In the genomic region with DNA sequence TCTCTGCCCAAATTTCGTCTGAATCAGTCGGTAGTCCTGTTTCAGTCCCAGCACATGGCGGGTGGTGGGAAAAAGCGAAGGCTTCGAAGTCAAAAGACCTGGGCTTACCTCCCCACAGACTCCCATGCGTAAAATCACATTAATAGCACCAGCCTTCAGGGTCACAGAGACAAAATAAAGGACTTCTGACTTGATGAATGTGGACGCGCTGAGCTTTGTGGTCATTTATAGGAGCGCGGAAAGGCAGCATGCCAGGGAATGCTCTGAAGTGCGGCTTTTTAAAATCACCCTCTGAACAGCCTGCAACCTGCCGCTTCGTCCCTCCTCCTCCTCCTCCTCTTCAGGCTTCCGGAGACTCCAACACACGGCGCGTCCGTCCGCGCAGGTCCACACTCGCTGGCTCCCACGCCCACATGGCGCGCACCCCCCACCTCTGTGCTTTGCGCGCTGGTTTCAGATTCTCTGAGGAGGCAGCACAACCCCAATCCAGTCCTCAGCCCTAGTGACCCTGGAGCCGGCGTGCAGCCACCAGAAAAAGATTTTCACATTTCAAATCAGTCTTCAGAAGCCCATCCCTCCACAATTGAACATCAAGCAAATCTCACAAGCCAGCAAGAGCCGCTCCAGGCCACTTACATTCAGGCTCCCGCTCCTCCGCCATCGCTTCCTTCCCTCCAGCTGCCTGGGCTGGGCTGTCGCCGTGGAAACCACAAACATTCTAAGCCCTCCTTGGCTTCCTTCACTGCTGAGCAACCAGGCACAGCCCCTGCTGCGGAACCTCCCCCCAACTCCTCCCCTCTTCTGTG, we compare ENCODE assay signal across 8 cellular contexts. TPM values are rescaled to one million over a fixed set of nuclear protein-coding genes. Genes with fewer than 3 reads are reported as not detected.
DNase-seq lines count a peak whose midpoint lies in the region; ATAC-seq and TF ChIP-seq lines count a peak whose summit lies in the region.

Gene C6orf118 (minus strand): TSS at position 680 of the 806 bp plus-strand sequence. CDS start 19 bp downstream, at position 661.

- TF ChIP-seq CTCF in WTC11 (IDR thresholded peaks at IDR 0.05) (no peak), parathyroid adenoma (IDR thresholded peaks at IDR 0.05) (no peak)

- DNase-seq in AG08395 (ENCODE audit: low spot score): peak; percentile 76
- DNase-seq in Kasumi-1 (lab: John Stamatoyannopoulos, UW): peak; percentile 71 to 79
- DNase-seq in WTC11 (ENCODE audit: low spot score): peak; percentile 84
- peak; percentile 56 for DNase-seq in left cardiac atrium
- DNase-seq in middle frontal gyrus (ENCODE audit: extremely low spot score, low spot score): no peak

- H3K4me3 Mint-ChIP-seq in WTC11: peak within 1 kb of the TSS; percentile 79

- no peaks in the 10 kb centered on the region for H3K4me1 ChIP-seq in parathyroid adenoma

- peak within 1 kb of the TSS; percentile 39 for H2AFZ ChIP-seq in parathyroid adenoma

- H3K36me3 Mint-ChIP-seq in WTC11: no peaks in the 10 kb centered on the region

- H3K9me3 ChIP-seq in parathyroid adenoma (ENCODE audit: control insufficient read depth, low read length): no peaks in the 10 kb centered on the region

- H3K9ac ChIP-seq in parathyroid adenoma: no peak within 1 kb of the TSS

- no peaks in the 10 kb centered on the region for H3K27me3 ChIP-seq in parathyroid adenoma (ENCODE audit: control insufficient read depth, insufficient read depth, low read length)

- peak within 1 kb of the TSS; percentile 82 for H3K4me2 ChIP-seq in parathyroid adenoma (ENCODE audit: low read length)

- intact Hi-C loops in left cardiac atrium (cut with DNase I): no loop called here

- CTCF ChIA-PET in WTC11 (lab: Charles Lee): no interaction called here

- H3K36me3 ChIP-seq in parathyroid adenoma (ENCODE audit: control insufficient read depth, insufficient read depth, low read length): no peaks in the 10 kb centered on the region

- H3K9me3 Mint-ChIP-seq in WTC11: no peaks in the 10 kb centered on the region

- no peaks in the 10 kb centered on the region for H3K79me2 ChIP-seq in parathyroid adenoma

- POLR2A ChIA-PET in WTC11 (lab: Charles Lee): no interaction called here

- no peak within 1 kb of the TSS for H3K27ac ChIP-seq in parathyroid adenoma

- ATAC-seq in WTC11 (peak; percentile 99), left cardiac atrium (peak; percentile 87 to 99), HG03045 (IDR thresholded peaks at IDR 0.05; ENCODE audit: unreplicated experiment) (no peak), HG02970 (IDR thresholded peaks at IDR 0.05; ENCODE audit: low FRiP score, unreplicated experiment) (no peak)

- H3K27me3 Mint-ChIP-seq in WTC11 (ENCODE audit: low read depth): peaks cover 24% of the 10 kb centered on the region

- peak within 1 kb of the TSS; percentile 42 for H3K4me3 ChIP-seq in parathyroid adenoma (ENCODE audit: low read depth, low read length)

- H3K27ac Mint-ChIP-seq in WTC11: no peak within 1 kb of the TSS

- peaks cover 6% of the 10 kb centered on the region for H3K4me1 Mint-ChIP-seq in WTC11

TF ChIP-seq in WTC11, 78 proteins besides CTCF, POLR2A, EP300 and RAD21 (continues in another document):
- TF ChIP-seq NR1H2 (CRISPR knock-in tag; IDR thresholded peaks at IDR 0.05): no peak
- no peak for TF ChIP-seq SOX15 (CRISPR knock-in tag; IDR thresholded peaks at IDR 0.05)
- no peak for TF ChIP-seq ELF4 (CRISPR knock-in tag; IDR thresholded peaks at IDR 0.05; ENCODE audit: low read depth)
- TF ChIP-seq FOXP1 (CRISPR knock-in tag; IDR thresholded peaks at IDR 0.05; ENCODE audit: borderline replicate concordance): 0 out of 2 replicates have a peak, but pooled peaks have one; percentile 36
- TF ChIP-seq RORB (CRISPR knock-in tag; IDR thresholded peaks at IDR 0.05): no peak
- TF ChIP-seq CBFB (CRISPR knock-in tag; IDR thresholded peaks at IDR 0.05; ENCODE audit: low read depth): no peak
- TF ChIP-seq ESRRA (CRISPR knock-in tag; IDR thresholded peaks at IDR 0.05; ENCODE audit: borderline replicate concordance): no peak
- no peak for TF ChIP-seq RELA (CRISPR knock-in tag; IDR thresholded peaks at IDR 0.05; ENCODE audit: borderline replicate concordance)
- TF ChIP-seq PRRX2 (CRISPR knock-in tag; IDR thresholded peaks at IDR 0.05): no peak
- TF ChIP-seq FOXJ3 (CRISPR knock-in tag; IDR thresholded peaks at IDR 0.05; ENCODE audit: borderline replicate concordance): no peak
- no peak for TF ChIP-seq NR2C2 (CRISPR knock-in tag; IDR thresholded peaks at IDR 0.05)
- no peak for TF ChIP-seq CREB1 (CRISPR knock-in tag; IDR thresholded peaks at IDR 0.05)
- TF ChIP-seq NFATC4 (CRISPR knock-in tag; IDR thresholded peaks at IDR 0.05): no peak
- no peak for TF ChIP-seq JAZF1 (CRISPR knock-in tag; IDR thresholded peaks at IDR 0.05)
- TF ChIP-seq ZBTB43 (CRISPR knock-in tag; IDR thresholded peaks at IDR 0.05): 0 out of 2 replicates have a peak, but pooled peaks have one; percentile 68
- TF ChIP-seq ZNF425 (CRISPR knock-in tag; conservative IDR thresholded peaks at IDR 0.05): no peak
- TF ChIP-seq, protein P1, sequence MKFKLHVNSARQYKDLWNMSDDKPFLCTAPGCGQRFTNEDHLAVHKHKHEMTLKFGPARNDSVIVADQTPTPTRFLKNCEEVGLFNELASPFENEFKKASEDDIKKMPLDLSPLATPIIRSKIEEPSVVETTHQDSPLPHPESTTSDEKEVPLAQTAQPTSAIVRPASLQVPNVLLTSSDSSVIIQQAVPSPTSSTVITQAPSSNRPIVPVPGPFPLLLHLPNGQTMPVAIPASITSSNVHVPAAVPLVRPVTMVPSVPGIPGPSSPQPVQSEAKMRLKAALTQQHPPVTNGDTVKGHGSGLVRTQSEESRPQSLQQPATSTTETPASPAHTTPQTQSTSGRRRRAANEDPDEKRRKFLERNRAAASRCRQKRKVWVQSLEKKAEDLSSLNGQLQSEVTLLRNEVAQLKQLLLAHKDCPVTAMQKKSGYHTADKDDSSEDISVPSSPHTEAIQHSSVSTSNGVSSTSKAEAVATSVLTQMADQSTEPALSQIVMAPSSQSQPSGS (CRISPR knock-in tag; IDR thresholded peaks at IDR 0.05; ENCODE audit: borderline replicate concordance, low read depth): no peak
- no peak for TF ChIP-seq HMGA2 (CRISPR knock-in tag; IDR thresholded peaks at IDR 0.05)
- no peak for TF ChIP-seq ZNF423 (CRISPR knock-in tag; IDR thresholded peaks at IDR 0.05)
- TF ChIP-seq ZNF396 (CRISPR knock-in tag; IDR thresholded peaks at IDR 0.05; ENCODE audit: borderline replicate concordance): no peak
- TF ChIP-seq, protein P2, sequence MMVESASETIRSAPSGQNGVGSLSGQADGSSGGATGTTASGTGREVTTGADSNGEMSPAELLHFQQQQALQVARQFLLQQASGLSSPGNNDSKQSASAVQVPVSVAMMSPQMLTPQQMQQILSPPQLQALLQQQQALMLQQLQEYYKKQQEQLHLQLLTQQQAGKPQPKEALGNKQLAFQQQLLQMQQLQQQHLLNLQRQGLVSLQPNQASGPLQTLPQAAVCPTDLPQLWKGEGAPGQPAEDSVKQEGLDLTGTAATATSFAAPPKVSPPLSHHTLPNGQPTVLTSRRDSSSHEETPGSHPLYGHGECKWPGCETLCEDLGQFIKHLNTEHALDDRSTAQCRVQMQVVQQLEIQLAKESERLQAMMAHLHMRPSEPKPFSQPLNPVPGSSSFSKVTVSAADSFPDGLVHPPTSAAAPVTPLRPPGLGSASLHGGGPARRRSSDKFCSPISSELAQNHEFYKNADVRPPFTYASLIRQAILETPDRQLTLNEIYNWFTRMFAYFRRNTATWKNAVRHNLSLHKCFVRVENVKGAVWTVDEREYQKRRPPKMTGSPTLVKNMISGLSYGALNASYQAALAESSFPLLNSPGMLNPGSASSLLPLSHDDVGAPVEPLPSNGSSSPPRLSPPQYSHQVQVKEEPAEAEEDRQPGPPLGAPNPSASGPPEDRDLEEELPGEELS (CRISPR knock-in tag; IDR thresholded peaks at IDR 0.05): no peak
- TF ChIP-seq MXD4 (CRISPR knock-in tag; IDR thresholded peaks at IDR 0.05; ENCODE audit: borderline replicate concordance): no peak
- no peak for TF ChIP-seq ATF1 (CRISPR knock-in tag; IDR thresholded peaks at IDR 0.05)
- no peak for TF ChIP-seq ZNF219 (CRISPR knock-in tag; IDR thresholded peaks at IDR 0.05; ENCODE audit: borderline replicate concordance)
- TF ChIP-seq ZNF416 (CRISPR knock-in tag; IDR thresholded peaks at IDR 0.05): no peak

RNA-seq across cellular contexts. Expression of gene C6orf118, which starts in this region (rescaled TPM):
- 0.22 to 0.69 TPM (median 0.25 TPM) in 3 replicates for total RNA-seq in WTC11 (2021)
- not detected for total RNA-seq in left cardiac atrium

Comparison
In these comparisons a context has a peak if more than half of its experiments do, and no peak if none do; other contexts are left out.
1. Peak in DNase-seq and ATAC-seq in WTC11; RNA of the gene not detected or under 1 TPM.
2. Peak in DNase-seq and ATAC-seq in left cardiac atrium; RNA of the gene not detected or under 1 TPM.